9 cellular contexts compared by ENCODE assay signal in the genomic region with DNA sequence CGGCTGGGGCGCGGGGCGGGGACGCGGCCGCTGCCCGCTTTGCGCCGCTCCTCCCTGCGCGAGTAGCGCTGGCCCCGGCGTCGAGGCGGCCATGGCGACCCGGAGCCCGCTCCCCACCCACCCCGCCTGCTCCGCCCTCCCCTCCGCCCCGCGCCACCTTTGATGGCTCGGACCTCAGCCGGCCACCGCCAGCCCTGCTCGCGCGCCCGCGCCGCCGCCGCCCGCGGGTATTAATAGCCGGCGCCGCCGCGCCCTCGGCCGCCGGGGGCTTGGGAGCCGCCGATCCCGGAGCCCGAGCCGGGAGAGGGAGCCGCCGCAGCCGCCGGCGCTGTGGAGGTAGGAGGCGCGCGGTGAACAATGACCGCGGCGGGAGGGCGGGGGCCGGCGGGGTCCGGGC. TPM values are rescaled to one million over a fixed set of nuclear protein-coding genes. Genes with fewer than 3 reads are reported as not detected.
DNase-seq lines count a peak whose midpoint lies in the region; ATAC-seq and TF ChIP-seq lines count a peak whose summit lies in the region.
"Had no signal": no experiment of that assay in that cellular context is flagged by ENCODE, and none has a peak within 500 bp of the region (broad histone marks: within the 10 kb centered on the region; RNA-seq: fewer than 3 reads in every experiment).

No MANE protein-coding gene starts in this region.

- peak overlapping the region in 1 of 2 donors; percentile 75 for H3K9ac ChIP-seq in colonic mucosa (ENCODE audit: low read depth in 2 of 2, low read length in 2 of 2)

- H3K27ac ChIP-seq in colonic mucosa, result peak overlapping the region; percentile 44

- intact Hi-C loops in colonic mucosa (cut with DNase I), result loop anchor here (5.0 to 10.0 kb wide), 2 partner anchors 122 to 289 kb away; no protein-coding TSS in a partner anchor
- intact Hi-C loops in activated CD4-positive, alpha-beta T cell treated with anti-CD3 and anti-CD28 coated beads, Interleukin-2, amount 10 ng/mL, durations not matched to agents 24 days and 14 days (cut with micrococcal nuclease), result loop anchor here (10.0 kb wide), 2 partner anchors 168 to 522 kb away; no protein-coding TSS in a partner anchor

- TF ChIP-seq CTCF in colonic mucosa (IDR thresholded peaks at IDR 0.05) (no peak), nephron progenitor cell (IDR thresholded peaks at IDR 0.05) (no peak)

- no peaks in the 10 kb centered on the region for H3K9me3 ChIP-seq in colonic mucosa

- no peaks in the 10 kb centered on the region for H3K4me1 ChIP-seq in colonic mucosa

- H3K36me3 Mint-ChIP-seq in nephron progenitor cell (ENCODE audit: low read depth), result peaks cover 6% of the 10 kb centered on the region
- no peaks in the 10 kb centered on the region for H3K36me3 Mint-ChIP-seq in activated CD4-positive, alpha-beta T cell treated with anti-CD3 and anti-CD28 coated beads, Interleukin-2, amount 10 ng/mL, durations not matched to agents 24 days and 14 days (ENCODE audit: low read depth)

- no peak overlapping the region for H3K4me3 Mint-ChIP-seq in nephron progenitor cell
- H3K4me3 Mint-ChIP-seq in activated CD4-positive, alpha-beta T cell treated with anti-CD3 and anti-CD28 coated beads, Interleukin-2, amount 10 ng/mL, durations not matched to agents 24 days and 14 days, result no peak overlapping the region

- H3K27me3 ChIP-seq in colonic mucosa, result no peaks in the 10 kb centered on the region

- peaks cover 47% of the 10 kb centered on the region for H3K4me1 Mint-ChIP-seq in nephron progenitor cell
- peaks cover 5% of the 10 kb centered on the region for H3K4me1 Mint-ChIP-seq in activated CD4-positive, alpha-beta T cell treated with anti-CD3 and anti-CD28 coated beads, Interleukin-2, amount 10 ng/mL, durations not matched to agents 24 days and 14 days

- H3K36me3 ChIP-seq in colonic mucosa, result no peaks in the 10 kb centered on the region

- no peaks in the 10 kb centered on the region for H3K9me3 Mint-ChIP-seq in nephron progenitor cell
- H3K9me3 Mint-ChIP-seq in activated CD4-positive, alpha-beta T cell treated with anti-CD3 and anti-CD28 coated beads, Interleukin-2, amount 10 ng/mL, durations not matched to agents 24 days and 14 days, result no peaks in the 10 kb centered on the region

- H3K4me3 ChIP-seq in colonic mucosa, result peak overlapping the region; percentile 60

- H3K27me3 Mint-ChIP-seq in nephron progenitor cell (ENCODE audit: low read depth, poor library complexity), result peaks cover 15% of the 10 kb centered on the region
- H3K27me3 Mint-ChIP-seq in activated CD4-positive, alpha-beta T cell treated with anti-CD3 and anti-CD28 coated beads, Interleukin-2, amount 10 ng/mL, durations not matched to agents 24 days and 14 days, result peaks cover 64% of the 10 kb centered on the region

- DNase-seq in colonic mucosa (no peak), nephron progenitor cell (peak; percentile 76)
- no peak for DNase-seq in activated CD4-positive, alpha-beta T cell treated with anti-CD3 and anti-CD28 coated beads, Interleukin-2, amount 10 ng/mL, durations not matched to agents 24 days and 14 days

- ATAC-seq in GM18907 (IDR thresholded peaks at IDR 0.05; ENCODE audit: unreplicated experiment), result peak; percentile 43
- ATAC-seq in HG02884 (IDR thresholded peaks at IDR 0.05; ENCODE audit: unreplicated experiment), result peak; percentile 24
- no peak for ATAC-seq in HG03565 (IDR thresholded peaks at IDR 0.05; ENCODE audit: unreplicated experiment)
- ATAC-seq in HG03457 (IDR thresholded peaks at IDR 0.05; ENCODE audit: unreplicated experiment), result no peak
- ATAC-seq in GM18861 (IDR thresholded peaks at IDR 0.05; ENCODE audit: unreplicated experiment), result no peak

- H3K27ac Mint-ChIP-seq in nephron progenitor cell, result no peak overlapping the region
- H3K27ac Mint-ChIP-seq in activated CD4-positive, alpha-beta T cell treated with anti-CD3 and anti-CD28 coated beads, Interleukin-2, amount 10 ng/mL, durations not matched to agents 24 days and 14 days, result no peak overlapping the region

RNA-seq across cellular contexts. Expression of a gene that starts 0.3 kb away (rescaled TPM):
- total RNA-seq in colonic mucosa, result 10 to 100 TPM; 39.1 to 53.5 TPM
- total RNA-seq in activated CD4-positive, alpha-beta T cell treated with anti-CD3 and anti-CD28 coated beads, Interleukin-2, amount 10 ng/mL, durations not matched to agents 24 days and 14 days, result 0.28 and 0.37 TPM in 2 replicates

RNA-seq across cellular contexts. Expression of a gene that starts 33.9 kb away (rescaled TPM):
- total RNA-seq in colonic mucosa, result not detected
- not detected in 2 replicates for total RNA-seq in activated CD4-positive, alpha-beta T cell treated with anti-CD3 and anti-CD28 coated beads, Interleukin-2, amount 10 ng/mL, durations not matched to agents 24 days and 14 days
- total RNA-seq: NCI-H460 had no signal

Comparison
In these comparisons a context has a peak if more than half of its experiments do, and no peak if none do; other contexts are left out.
1. ATAC-seq: peak in GM18907 (single experiment) and HG02884 (single experiment); none in HG03565 (single experiment), HG03457 (single experiment) and GM18861 (single experiment).
2. RNA of a gene that starts 0.3 kb away (total RNA-seq): 39.1 to 53.5 TPM in colonic mucosa; 0.28 to 0.37 TPM in activated CD4-positive, alpha-beta T cell treated with anti-CD3 and anti-CD28 coated beads, Interleukin-2, amount 10 ng/mL, durations not matched to agents 24 days and 14 days; every median in the first group is over 10 times any median in the second.